1 cellular context compared by ENCODE assay signal in the genomic region with DNA sequence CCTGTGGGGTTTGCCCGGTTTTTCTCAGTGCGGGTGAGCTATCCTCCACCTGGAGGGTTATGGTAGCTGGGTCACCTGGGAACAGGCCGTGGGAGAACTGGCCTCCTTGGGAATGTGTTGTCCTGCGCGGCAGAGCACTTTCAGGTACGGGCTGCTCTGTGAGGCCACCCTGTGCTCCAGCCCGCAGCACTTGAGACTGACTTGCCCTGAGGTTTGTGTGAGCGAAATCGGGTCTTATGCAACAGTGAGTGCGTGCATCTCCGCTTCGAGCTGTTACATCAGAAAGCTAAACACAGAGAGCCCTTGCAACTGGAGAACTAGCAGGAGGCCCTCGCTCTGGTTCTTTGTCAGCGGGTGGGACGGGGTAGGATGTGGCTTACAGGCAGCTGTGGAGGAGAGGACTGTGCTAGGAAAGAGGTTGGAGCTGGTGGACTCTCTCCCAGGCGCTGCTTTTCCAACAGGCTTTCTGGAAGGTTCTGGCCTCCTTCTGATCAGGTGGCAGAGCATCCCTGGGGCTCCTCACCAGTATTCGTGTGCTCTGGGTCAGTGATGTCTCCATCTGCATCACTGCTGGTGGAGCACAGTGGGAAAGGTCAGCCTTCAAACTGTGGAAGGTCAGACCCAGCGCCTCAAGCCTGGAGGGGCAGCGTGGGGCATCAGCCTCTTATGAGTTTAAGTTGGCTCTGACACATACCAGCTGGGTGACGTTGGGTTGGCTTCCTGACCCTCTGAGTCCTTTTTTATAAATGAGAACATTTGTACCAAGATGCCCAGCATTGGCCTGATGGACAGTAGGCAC.
TF ChIP-seq lines count a peak whose summit lies in the region.

No MANE protein-coding gene starts in this region.

TF ChIP-seq in HepG2, 621 proteins besides CTCF, POLR2A, EP300 and RAD21 (continued from another document and continues in another):
- TF ChIP-seq ZFP90 (CRISPR knock-in tag; IDR thresholded peaks at IDR 0.05; ENCODE audit: borderline replicate concordance) (no peak), ZNF30 (CRISPR knock-in tag; IDR thresholded peaks at IDR 0.05) (no peak), PHF5A (CRISPR knock-in tag; IDR thresholded peaks at IDR 0.05; ENCODE audit: low read depth, unreplicated experiment) (no peak), SP2 (CRISPR knock-in tag; IDR thresholded peaks at IDR 0.05) (no peak), ZNF775 (CRISPR knock-in tag; IDR thresholded peaks at IDR 0.05; ENCODE audit: borderline replicate concordance) (no peak), ZNF101 (CRISPR knock-in tag; IDR thresholded peaks at IDR 0.05; ENCODE audit: borderline replicate concordance, low read depth) (no peak), POLR2AphosphoS5 (IDR thresholded peaks at IDR 0.05; ENCODE audit: low read depth, low read length) (no peak), HNRNPLL (IDR thresholded peaks at IDR 0.05; ENCODE audit: low read depth, low read length, poor library complexity, severe bottlenecking) (no peak), ZNF484 (CRISPR knock-in tag; IDR thresholded peaks at IDR 0.05; ENCODE audit: borderline replicate concordance, low read depth) (no peak), NR2F6 (IDR thresholded peaks at IDR 0.05) (peak; percentile 68), NR2F6 (CRISPR knock-in tag; IDR thresholded peaks at IDR 0.05) (peak; percentile 89), KAT7 (CRISPR knock-in tag; IDR thresholded peaks at IDR 0.05; ENCODE audit: borderline replicate concordance) (peak; percentile 45; the same call in 1 of the 2 replicates), ATAD3A (CRISPR knock-in tag; IDR thresholded peaks at IDR 0.05) (no peak), ZNF558 (CRISPR knock-in tag; IDR thresholded peaks at IDR 0.05; ENCODE audit: borderline replicate concordance) (no peak), ZNF446 (CRISPR knock-in tag; IDR thresholded peaks at IDR 0.05) (no peak), MEIS1 (CRISPR knock-in tag; IDR thresholded peaks at IDR 0.05; ENCODE audit: borderline replicate concordance) (peak; percentile 55; the same call in 1 of the 2 replicates), FOXA1 (IDR thresholded peaks at IDR 0.05) (no peak), FOXA1 (CRISPR knock-in tag; IDR thresholded peaks at IDR 0.05) (0 out of 2 replicates have a peak, but pooled peaks have one; percentile 64), ZNF331 (CRISPR knock-in tag; IDR thresholded peaks at IDR 0.05) (peak; percentile 86), KDM6A (CRISPR knock-in tag; IDR thresholded peaks at IDR 0.05; ENCODE audit: low read depth) (no peak), ZNF329 (CRISPR knock-in tag; IDR thresholded peaks at IDR 0.05; ENCODE audit: low read depth) (peak; percentile 94; the same call in 1 of the 2 replicates), TEAD2 (CRISPR knock-in tag; IDR thresholded peaks at IDR 0.05) (no peak), ZNF616 (CRISPR knock-in tag; IDR thresholded peaks at IDR 0.05; ENCODE audit: low read depth) (no peak), SOX6 (IDR thresholded peaks at IDR 0.05) (no peak), SOX6 (CRISPR knock-in tag; IDR thresholded peaks at IDR 0.05) (peak; percentile 74), ZNF563 (CRISPR knock-in tag; IDR thresholded peaks at IDR 0.05) (peak; percentile 58; the same call in 1 of the 2 replicates), ELF1 (CRISPR knock-in tag; IDR thresholded peaks at IDR 0.05) (no peak), HNF4A (CRISPR knock-in tag; IDR thresholded peaks at IDR 0.05) (peak; percentile 68), ZC3H13 (CRISPR knock-in tag; IDR thresholded peaks at IDR 0.05) (no peak), ZNF24 (IDR thresholded peaks at IDR 0.05) (no peak), GTF2F1 (IDR thresholded peaks at IDR 0.05; ENCODE audit: low read length) (no peak), RNF2 (conservative IDR thresholded peaks at IDR 0.05; ENCODE audit: low read depth) (no peak), ZNF549 (CRISPR knock-in tag; IDR thresholded peaks at IDR 0.05) (no peak), ZSCAN9 (CRISPR knock-in tag; IDR thresholded peaks at IDR 0.05; ENCODE audit: borderline replicate concordance) (no peak), ATF1 (CRISPR knock-in tag; IDR thresholded peaks at IDR 0.05) (no peak), RBFOX2 (IDR thresholded peaks at IDR 0.05; ENCODE audit: low read depth, low read length) (no peak), ZNF260 (CRISPR knock-in tag; IDR thresholded peaks at IDR 0.05; ENCODE audit: borderline replicate concordance, low read depth) (no peak), GPN1 (CRISPR knock-in tag; IDR thresholded peaks at IDR 0.05; ENCODE audit: borderline replicate concordance) (no peak), ZNF530 (CRISPR knock-in tag; IDR thresholded peaks at IDR 0.05; ENCODE audit: low read depth) (no peak), XRCC5 (optimal IDR thresholded peaks at IDR 0.05; ENCODE audit: low read length) (peak; percentile 71), KAT8 (CRISPR knock-in tag; IDR thresholded peaks at IDR 0.05) (peak; percentile 57; the same call in 1 of the 2 replicates), ZNF207 (IDR thresholded peaks at IDR 0.05; ENCODE audit: borderline replicate concordance) (no peak), HMG20B (CRISPR knock-in tag; conservative IDR thresholded peaks at IDR 0.05) (0 out of 2 replicates have a peak, but pooled peaks have one; percentile 30)
- TF ChIP-seq, protein P1, sequence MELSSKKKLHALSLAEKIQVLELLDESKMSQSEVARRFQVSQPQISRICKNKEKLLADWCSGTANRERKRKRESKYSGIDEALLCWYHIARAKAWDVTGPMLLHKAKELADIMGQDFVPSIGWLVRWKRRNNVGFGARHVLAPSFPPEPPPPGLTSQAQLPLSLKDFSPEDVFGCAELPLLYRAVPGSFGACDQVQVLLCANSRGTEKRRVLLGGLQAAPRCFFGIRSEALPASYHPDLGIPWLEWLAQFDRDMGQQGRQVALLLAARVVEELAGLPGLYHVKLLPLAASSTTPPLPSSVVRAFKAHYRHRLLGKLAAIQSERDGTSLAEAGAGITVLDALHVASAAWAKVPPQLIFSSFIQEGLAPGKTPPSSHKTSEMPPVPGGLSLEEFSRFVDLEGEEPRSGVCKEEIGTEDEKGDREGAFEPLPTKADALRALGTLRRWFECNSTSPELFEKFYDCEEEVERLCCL (CRISPR knock-in tag; IDR thresholded peaks at IDR 0.05; ENCODE audit: borderline replicate concordance) = no peak
- TF ChIP-seq, protein P2, sequence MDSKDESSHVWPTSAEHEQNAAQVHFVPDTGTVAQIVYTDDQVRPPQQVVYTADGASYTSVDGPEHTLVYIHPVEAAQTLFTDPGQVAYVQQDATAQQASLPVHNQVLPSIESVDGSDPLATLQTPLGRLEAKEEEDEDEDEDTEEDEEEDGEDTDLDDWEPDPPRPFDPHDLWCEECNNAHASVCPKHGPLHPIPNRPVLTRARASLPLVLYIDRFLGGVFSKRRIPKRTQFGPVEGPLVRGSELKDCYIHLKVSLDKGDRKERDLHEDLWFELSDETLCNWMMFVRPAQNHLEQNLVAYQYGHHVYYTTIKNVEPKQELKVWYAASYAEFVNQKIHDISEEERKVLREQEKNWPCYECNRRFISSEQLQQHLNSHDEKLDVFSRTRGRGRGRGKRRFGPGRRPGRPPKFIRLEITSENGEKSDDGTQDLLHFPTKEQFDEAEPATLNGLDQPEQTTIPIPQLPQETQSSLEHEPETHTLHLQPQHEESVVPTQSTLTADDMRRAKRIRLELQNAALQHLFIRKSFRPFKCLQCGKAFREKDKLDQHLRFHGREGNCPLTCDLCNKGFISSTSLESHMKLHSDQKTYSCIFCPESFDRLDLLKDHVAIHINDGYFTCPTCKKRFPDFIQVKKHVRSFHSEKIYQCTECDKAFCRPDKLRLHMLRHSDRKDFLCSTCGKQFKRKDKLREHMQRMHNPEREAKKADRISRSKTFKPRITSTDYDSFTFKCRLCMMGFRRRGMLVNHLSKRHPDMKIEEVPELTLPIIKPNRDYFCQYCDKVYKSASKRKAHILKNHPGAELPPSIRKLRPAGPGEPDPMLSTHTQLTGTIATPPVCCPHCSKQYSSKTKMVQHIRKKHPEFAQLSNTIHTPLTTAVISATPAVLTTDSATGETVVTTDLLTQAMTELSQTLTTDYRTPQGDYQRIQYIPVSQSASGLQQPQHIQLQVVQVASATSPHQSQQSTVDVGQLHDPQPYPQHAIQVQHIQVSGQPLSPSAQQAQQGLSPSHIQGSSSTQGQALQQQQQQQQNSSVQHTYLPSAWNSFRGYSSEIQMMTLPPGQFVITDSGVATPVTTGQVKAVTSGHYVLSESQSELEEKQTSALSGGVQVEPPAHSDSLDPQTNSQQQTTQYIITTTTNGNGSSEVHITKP (CRISPR knock-in tag; IDR thresholded peaks at IDR 0.05; ENCODE audit: low read depth) = peak; percentile 35; the same call in 1 of the 2 replicates
- TF ChIP-seq, protein P3, sequence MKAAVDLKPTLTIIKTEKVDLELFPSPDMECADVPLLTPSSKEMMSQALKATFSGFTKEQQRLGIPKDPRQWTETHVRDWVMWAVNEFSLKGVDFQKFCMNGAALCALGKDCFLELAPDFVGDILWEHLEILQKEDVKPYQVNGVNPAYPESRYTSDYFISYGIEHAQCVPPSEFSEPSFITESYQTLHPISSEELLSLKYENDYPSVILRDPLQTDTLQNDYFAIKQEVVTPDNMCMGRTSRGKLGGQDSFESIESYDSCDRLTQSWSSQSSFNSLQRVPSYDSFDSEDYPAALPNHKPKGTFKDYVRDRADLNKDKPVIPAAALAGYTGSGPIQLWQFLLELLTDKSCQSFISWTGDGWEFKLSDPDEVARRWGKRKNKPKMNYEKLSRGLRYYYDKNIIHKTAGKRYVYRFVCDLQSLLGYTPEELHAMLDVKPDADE (CRISPR knock-in tag; IDR thresholded peaks at IDR 0.05) = no peak
- TF ChIP-seq, protein P4, sequence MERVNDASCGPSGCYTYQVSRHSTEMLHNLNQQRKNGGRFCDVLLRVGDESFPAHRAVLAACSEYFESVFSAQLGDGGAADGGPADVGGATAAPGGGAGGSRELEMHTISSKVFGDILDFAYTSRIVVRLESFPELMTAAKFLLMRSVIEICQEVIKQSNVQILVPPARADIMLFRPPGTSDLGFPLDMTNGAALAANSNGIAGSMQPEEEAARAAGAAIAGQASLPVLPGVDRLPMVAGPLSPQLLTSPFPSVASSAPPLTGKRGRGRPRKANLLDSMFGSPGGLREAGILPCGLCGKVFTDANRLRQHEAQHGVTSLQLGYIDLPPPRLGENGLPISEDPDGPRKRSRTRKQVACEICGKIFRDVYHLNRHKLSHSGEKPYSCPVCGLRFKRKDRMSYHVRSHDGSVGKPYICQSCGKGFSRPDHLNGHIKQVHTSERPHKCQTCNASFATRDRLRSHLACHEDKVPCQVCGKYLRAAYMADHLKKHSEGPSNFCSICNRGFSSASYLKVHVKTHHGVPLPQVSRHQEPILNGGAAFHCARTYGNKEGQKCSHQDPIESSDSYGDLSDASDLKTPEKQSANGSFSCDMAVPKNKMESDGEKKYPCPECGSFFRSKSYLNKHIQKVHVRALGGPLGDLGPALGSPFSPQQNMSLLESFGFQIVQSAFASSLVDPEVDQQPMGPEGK (CRISPR knock-in tag; IDR thresholded peaks at IDR 0.05) = peak; percentile 70
- TF ChIP-seq, protein P5, sequence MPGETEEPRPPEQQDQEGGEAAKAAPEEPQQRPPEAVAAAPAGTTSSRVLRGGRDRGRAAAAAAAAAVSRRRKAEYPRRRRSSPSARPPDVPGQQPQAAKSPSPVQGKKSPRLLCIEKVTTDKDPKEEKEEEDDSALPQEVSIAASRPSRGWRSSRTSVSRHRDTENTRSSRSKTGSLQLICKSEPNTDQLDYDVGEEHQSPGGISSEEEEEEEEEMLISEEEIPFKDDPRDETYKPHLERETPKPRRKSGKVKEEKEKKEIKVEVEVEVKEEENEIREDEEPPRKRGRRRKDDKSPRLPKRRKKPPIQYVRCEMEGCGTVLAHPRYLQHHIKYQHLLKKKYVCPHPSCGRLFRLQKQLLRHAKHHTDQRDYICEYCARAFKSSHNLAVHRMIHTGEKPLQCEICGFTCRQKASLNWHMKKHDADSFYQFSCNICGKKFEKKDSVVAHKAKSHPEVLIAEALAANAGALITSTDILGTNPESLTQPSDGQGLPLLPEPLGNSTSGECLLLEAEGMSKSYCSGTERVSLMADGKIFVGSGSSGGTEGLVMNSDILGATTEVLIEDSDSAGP (CRISPR knock-in tag; IDR thresholded peaks at IDR 0.05; ENCODE audit: borderline replicate concordance) = peak; percentile 63
- TF ChIP-seq, protein P6, sequence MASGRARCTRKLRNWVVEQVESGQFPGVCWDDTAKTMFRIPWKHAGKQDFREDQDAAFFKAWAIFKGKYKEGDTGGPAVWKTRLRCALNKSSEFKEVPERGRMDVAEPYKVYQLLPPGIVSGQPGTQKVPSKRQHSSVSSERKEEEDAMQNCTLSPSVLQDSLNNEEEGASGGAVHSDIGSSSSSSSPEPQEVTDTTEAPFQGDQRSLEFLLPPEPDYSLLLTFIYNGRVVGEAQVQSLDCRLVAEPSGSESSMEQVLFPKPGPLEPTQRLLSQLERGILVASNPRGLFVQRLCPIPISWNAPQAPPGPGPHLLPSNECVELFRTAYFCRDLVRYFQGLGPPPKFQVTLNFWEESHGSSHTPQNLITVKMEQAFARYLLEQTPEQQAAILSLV (CRISPR knock-in tag; IDR thresholded peaks at IDR 0.05; ENCODE audit: borderline replicate concordance) = no peak
- TF ChIP-seq, protein P7, sequence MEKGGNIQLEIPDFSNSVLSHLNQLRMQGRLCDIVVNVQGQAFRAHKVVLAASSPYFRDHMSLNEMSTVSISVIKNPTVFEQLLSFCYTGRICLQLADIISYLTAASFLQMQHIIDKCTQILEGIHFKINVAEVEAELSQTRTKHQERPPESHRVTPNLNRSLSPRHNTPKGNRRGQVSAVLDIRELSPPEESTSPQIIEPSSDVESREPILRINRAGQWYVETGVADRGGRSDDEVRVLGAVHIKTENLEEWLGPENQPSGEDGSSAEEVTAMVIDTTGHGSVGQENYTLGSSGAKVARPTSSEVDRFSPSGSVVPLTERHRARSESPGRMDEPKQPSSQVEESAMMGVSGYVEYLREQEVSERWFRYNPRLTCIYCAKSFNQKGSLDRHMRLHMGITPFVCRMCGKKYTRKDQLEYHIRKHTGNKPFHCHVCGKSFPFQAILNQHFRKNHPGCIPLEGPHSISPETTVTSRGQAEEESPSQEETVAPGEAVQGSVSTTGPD (CRISPR knock-in tag; IDR thresholded peaks at IDR 0.05) = no peak
- TF ChIP-seq, protein P8, sequence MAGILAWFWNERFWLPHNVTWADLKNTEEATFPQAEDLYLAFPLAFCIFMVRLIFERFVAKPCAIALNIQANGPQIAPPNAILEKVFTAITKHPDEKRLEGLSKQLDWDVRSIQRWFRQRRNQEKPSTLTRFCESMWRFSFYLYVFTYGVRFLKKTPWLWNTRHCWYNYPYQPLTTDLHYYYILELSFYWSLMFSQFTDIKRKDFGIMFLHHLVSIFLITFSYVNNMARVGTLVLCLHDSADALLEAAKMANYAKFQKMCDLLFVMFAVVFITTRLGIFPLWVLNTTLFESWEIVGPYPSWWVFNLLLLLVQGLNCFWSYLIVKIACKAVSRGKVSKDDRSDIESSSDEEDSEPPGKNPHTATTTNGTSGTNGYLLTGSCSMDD (CRISPR knock-in tag; IDR thresholded peaks at IDR 0.05) = no peak
